In the genomic region with DNA sequence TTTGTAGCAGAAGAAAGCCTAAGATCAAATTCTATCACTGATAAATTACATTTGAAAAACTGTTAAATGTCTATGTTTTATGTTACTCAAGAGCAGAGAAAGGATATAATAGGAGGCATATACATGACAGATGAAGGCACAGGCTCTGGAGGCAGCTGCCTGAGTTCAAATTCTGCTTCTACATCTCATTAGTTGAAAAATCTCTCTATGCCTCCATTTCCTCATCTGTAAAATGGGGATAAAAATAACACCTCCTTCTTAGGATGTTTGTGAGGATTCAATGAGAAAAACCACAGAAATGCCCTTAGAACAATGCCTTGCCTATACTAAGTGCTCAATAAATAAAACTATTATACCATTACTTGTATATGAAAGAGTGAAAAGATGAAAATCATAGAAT, we compare ENCODE assay signal across 30 cellular contexts.
"Had no signal": no experiment of that assay in that cellular context is flagged by ENCODE, and none has a peak within 500 bp of the region (broad histone marks: within the 10 kb centered on the region; RNA-seq: fewer than 3 reads in every experiment).

No MANE protein-coding gene starts in this region.

- H3K27me3 Mint-ChIP-seq: naive B cell; naive thymus-derived CD8-positive, alpha-beta T cell; natural killer cell treated with Interleukin-12 subunit alpha and Interleukin-12 subunit beta and Interleukin-15 and Interleukin-18, amount 100 ng/mL, for 72 hours; progenitor cell of endocrine pancreas; stimulated activated naive B cell treated with anti-CD40 and anti-IgM and Interleukin-4, amounts not matched to agents 10 μg/mL and 1 μg/mL and 100 μg/mL, for 72 hours; stimulated activated naive CD8-positive, alpha-beta T cell treated with anti-CD3 and anti-CD28 coated beads, Interleukin-15, Interleukin-2, amounts not matched to agents 100 ng/mL and 50 ng/mL, for 24 hours had no signal

- H3K27me3 ChIP-seq: neutrophil, spleen, stomach, thyroid gland, tibial nerve, upper lobe of left lung, uterus had no signal

- H3K9me3 ChIP-seq: neutrophil, psoas muscle, spleen, stomach, thoracic aorta, thyroid gland, tibial nerve, upper lobe of left lung, uterus had no signal

- H3K9me3 Mint-ChIP-seq: naive B cell; naive thymus-derived CD8-positive, alpha-beta T cell; natural killer cell treated with Interleukin-12 subunit alpha and Interleukin-12 subunit beta and Interleukin-15 and Interleukin-18, amount 100 ng/mL, for 72 hours; nephron progenitor cell; neural crest cell; stimulated activated effector memory CD8-positive, alpha-beta T cell treated with anti-CD3 and anti-CD28 coated beads, Interleukin-12 subunit alpha, Interleukin-12 subunit beta, amount 100 ng/mL, for 72 hours; stimulated activated naive B cell treated with anti-CD40 and anti-IgM and Interleukin-4, amounts not matched to agents 10 μg/mL and 1 μg/mL and 100 μg/mL, for 72 hours; stimulated activated naive CD8-positive, alpha-beta T cell treated with anti-CD3 and anti-CD28 coated beads, Interleukin-15, Interleukin-2, amounts not matched to agents 100 ng/mL and 50 ng/mL, for 24 hours had no signal

- DNase-seq: naive B cell; naive thymus-derived CD8-positive, alpha-beta T cell; nephron progenitor cell; nucleus accumbens; posterior cingulate gyrus; psoas muscle; right cardiac atrium; spleen; stimulated activated CD4-positive, alpha-beta T cell treated with anti-CD3 and anti-CD28 coated beads, Interleukin-12 subunit alpha, Interleukin-12 subunit beta, amount 100 ng/mL, for 4 hours; stimulated activated CD4-positive, alpha-beta T cell treated with anti-CD3 and anti-CD28 coated beads, Interleukin-1b, Interleukin-23, amount 100 ng/mL, for 48 hours; stimulated activated CD4-positive, alpha-beta T cell treated with anti-CD3 and anti-CD28 coated beads, Interleukin-4, amount 100 ng/mL, for 24 hours; stimulated activated naive B cell treated with anti-CD40 and anti-IgM and Interleukin-4, amounts not matched to agents 10 μg/mL and 1 μg/mL and 100 μg/mL, for 72 hours; stimulated activated naive CD4-positive, alpha-beta T cell treated with Interleukin-2 at 50 U/mL for 16 hours; stomach; thyroid gland; trophoblast cell; upper lobe of left lung; uterus had no signal

- H3K27ac ChIP-seq: neutrophil, parathyroid adenoma, psoas muscle, skin epidermis, spleen, stomach, thoracic aorta, thyroid gland, tibial nerve, upper lobe of left lung, uterus had no signal

- H3K4me3 Mint-ChIP-seq: naive B cell; naive thymus-derived CD8-positive, alpha-beta T cell; natural killer cell treated with Interleukin-12 subunit alpha and Interleukin-12 subunit beta and Interleukin-15 and Interleukin-18, amount 100 ng/mL, for 72 hours; nephron progenitor cell; neural crest cell; stimulated activated effector memory CD8-positive, alpha-beta T cell treated with anti-CD3 and anti-CD28 coated beads, Interleukin-12 subunit alpha, Interleukin-12 subunit beta, amount 100 ng/mL, for 72 hours; stimulated activated naive B cell treated with anti-CD40 and anti-IgM and Interleukin-4, amounts not matched to agents 10 μg/mL and 1 μg/mL and 100 μg/mL, for 72 hours; stimulated activated naive CD8-positive, alpha-beta T cell treated with anti-CD3 and anti-CD28 coated beads, Interleukin-15, Interleukin-2, amounts not matched to agents 100 ng/mL and 50 ng/mL, for 24 hours had no signal

- H3K4me1 ChIP-seq: parathyroid adenoma, psoas muscle, spleen, stomach, thyroid gland, tibial nerve, upper lobe of left lung, uterus had no signal

- H3K36me3 ChIP-seq: uterus had no signal

- ATAC-seq: naive thymus-derived CD8-positive, alpha-beta T cell; natural killer cell treated with Interleukin-12 subunit alpha and Interleukin-12 subunit beta and Interleukin-15 and Interleukin-18, amount 100 ng/mL, for 72 hours; psoas muscle; right cardiac atrium; sciatic nerve; stimulated activated effector memory CD8-positive, alpha-beta T cell treated with anti-CD3 and anti-CD28 coated beads, Interleukin-12 subunit alpha, Interleukin-12 subunit beta, amount 100 ng/mL, for 72 hours; stimulated activated naive B cell treated with anti-CD40 and anti-IgM and Interleukin-4, amounts not matched to agents 10 μg/mL and 1 μg/mL and 100 μg/mL, for 72 hours had no signal

- H3K4me3 ChIP-seq: psoas muscle, skin epidermis, smooth muscle cell, spleen, stomach, thoracic aorta, thyroid gland, tibial nerve, upper lobe of left lung, uterus had no signal

- H3K27ac Mint-ChIP-seq: naive B cell; naive thymus-derived CD8-positive, alpha-beta T cell; natural killer cell treated with Interleukin-12 subunit alpha and Interleukin-12 subunit beta and Interleukin-15 and Interleukin-18, amount 100 ng/mL, for 72 hours; nephron progenitor cell; progenitor cell of endocrine pancreas; stimulated activated effector memory CD8-positive, alpha-beta T cell treated with anti-CD3 and anti-CD28 coated beads, Interleukin-12 subunit alpha, Interleukin-12 subunit beta, amount 100 ng/mL, for 72 hours; stimulated activated naive B cell treated with anti-CD40 and anti-IgM and Interleukin-4, amounts not matched to agents 10 μg/mL and 1 μg/mL and 100 μg/mL, for 72 hours; stimulated activated naive CD8-positive, alpha-beta T cell treated with anti-CD3 and anti-CD28 coated beads, Interleukin-15, Interleukin-2, amounts not matched to agents 100 ng/mL and 50 ng/mL, for 24 hours had no signal

- H3K4me1 Mint-ChIP-seq: naive B cell; naive thymus-derived CD8-positive, alpha-beta T cell; nephron progenitor cell; neural crest cell; stimulated activated naive B cell treated with anti-CD40 and anti-IgM and Interleukin-4, amounts not matched to agents 10 μg/mL and 1 μg/mL and 100 μg/mL, for 72 hours had no signal
